ENCODE assay signal across 1 cellular context in genomic region chr22:39490135-39490798, GRCh38.
TF ChIP-seq lines count a peak whose summit lies in the region.

No MANE protein-coding gene starts in this region.

TF ChIP-seq in endothelial cell of umbilical vein, 7 proteins besides CTCF, POLR2A, EP300 and RAD21:
- no peak for TF ChIP-seq POLR2AphosphoS5 (IDR thresholded peaks at IDR 0.05; ENCODE audit: insufficient read depth, low read depth, low read length)
- no peak for TF ChIP-seq FOS (IDR thresholded peaks at IDR 0.05; ENCODE audit: borderline replicate concordance, insufficient read depth, low read length)
- TF ChIP-seq EZH2 (IDR thresholded peaks at IDR 0.05; ENCODE audit: borderline replicate concordance, low read depth, low read length, severe bottlenecking): no peak
- no peak for TF ChIP-seq GATA2 (IDR thresholded peaks at IDR 0.05; ENCODE audit: insufficient read depth, insufficient read length, low read depth, low read length)
- no peak for TF ChIP-seq MYC (IDR thresholded peaks at IDR 0.05; ENCODE audit: low read depth, low read length)
- peak; percentile 92 for TF ChIP-seq MAX (IDR thresholded peaks at IDR 0.05; ENCODE audit: insufficient read depth, insufficient read length)
